In genomic region chr9:133237271-133237731, GRCh38 we compare ENCODE assay signal across 13 cellular contexts. TPM values are rescaled to one million over a fixed set of nuclear protein-coding genes. Genes with fewer than 3 reads are reported as not detected.
DNase-seq lines count a peak whose midpoint lies in the region; ATAC-seq lines count a peak whose summit lies in the region.
"Had no signal": no experiment of that assay in that cellular context is flagged by ENCODE, and none has a peak within 500 bp of the region (broad histone marks: within the 10 kb centered on the region; RNA-seq: fewer than 3 reads in every experiment).

No MANE protein-coding gene starts in this region.

- peaks cover 0 to 17% (median 8%) of the 10 kb centered on the region in 7 donors for H3K4me1 Mint-ChIP-seq in naive thymus-derived CD4-positive, alpha-beta T cell

- intact Hi-C loops in naive thymus-derived CD4-positive, alpha-beta T cell (cut with micrococcal nuclease) = loop anchor here in 1 of 2 donors (5.0 kb wide), 1 partner anchor 250 kb away; no protein-coding TSS in a partner anchor

- no peak for ATAC-seq in HG03469 (IDR thresholded peaks at IDR 0.05; ENCODE audit: unreplicated experiment)
- no peak for ATAC-seq in naive thymus-derived CD4-positive, alpha-beta T cell

- peak overlapping the region in 2 of 10 donors; percentile 27 to 34 for H3K4me3 Mint-ChIP-seq in naive thymus-derived CD4-positive, alpha-beta T cell
- H3K4me3 Mint-ChIP-seq: activated CD4-positive, alpha-beta T cell treated with anti-CD3 and anti-CD28 coated beads, Interleukin-2, amount 10 ng/mL, durations not matched to agents 7 days and 5 days had no signal

- H3K27ac Mint-ChIP-seq in naive thymus-derived CD4-positive, alpha-beta T cell = peak overlapping the region in 2 of 9 donors; percentile 20 to 38
- H3K27ac Mint-ChIP-seq: activated CD4-positive, alpha-beta T cell treated with anti-CD3 and anti-CD28 coated beads, Interleukin-2, amount 10 ng/mL, durations not matched to agents 7 days and 5 days had no signal

- H3K36me3 Mint-ChIP-seq in naive thymus-derived CD4-positive, alpha-beta T cell = no peaks in the 10 kb centered on the region

- H3K9me3 Mint-ChIP-seq in naive thymus-derived CD4-positive, alpha-beta T cell = no peaks in the 10 kb centered on the region
- H3K9me3 Mint-ChIP-seq: activated CD4-positive, alpha-beta T cell treated with anti-CD3 and anti-CD28 coated beads, Interleukin-2, amount 10 ng/mL, durations not matched to agents 7 days and 5 days had no signal

- peak; percentile 67 for DNase-seq in M059J (ENCODE audit: low read depth)
- peak; percentile 82 for DNase-seq in dermis blood vessel endothelial cell
- DNase-seq in smooth muscle cell of the brain vasculature (ENCODE audit: low read depth, low spot score) = peak; percentile 13
- DNase-seq in cerebellum (ENCODE audit: low spot score) = no peak
- DNase-seq in naive thymus-derived CD4-positive, alpha-beta T cell = no peak
- DNase-seq in A172 (ENCODE audit: low spot score) = no peak
- DNase-seq: activated CD4-positive, alpha-beta T cell treated with anti-CD3 and anti-CD28 coated beads, Interleukin-2, amount 10 ng/mL, durations not matched to agents 7 days and 5 days; Caco-2; NCI-H1694 had no signal

- H3K9me3 ChIP-seq in naive thymus-derived CD4-positive, alpha-beta T cell (ENCODE audit: control insufficient read depth in 2 of 3, low read length in 3 of 3) = no peaks in the 10 kb centered on the region
- H3K9me3 ChIP-seq: Caco-2 had no signal

- POLR2A ChIA-PET in naive thymus-derived CD4-positive, alpha-beta T cell (lab: Charles Lee) = no interaction called here

- peak overlapping the region; percentile 74 for H3K27ac ChIP-seq in layer of hippocampus (ENCODE audit: low read depth, low read length)
- no peak overlapping the region for H3K27ac ChIP-seq in naive thymus-derived CD4-positive, alpha-beta T cell (ENCODE audit: low read depth, low read length)

- H3K27me3 Mint-ChIP-seq in naive thymus-derived CD4-positive, alpha-beta T cell = peaks cover 5 to 18% (median 9%) of the 10 kb centered on the region in 5 donors

- H3K4me1 ChIP-seq in naive thymus-derived CD4-positive, alpha-beta T cell (ENCODE audit: control insufficient read depth in 2 of 2, insufficient read depth in 2 of 2, low read length in 2 of 2) = peaks cover 0 to 3% of the 10 kb centered on the region in 2 donors

- no peak overlapping the region for H3K4me3 ChIP-seq in naive thymus-derived CD4-positive, alpha-beta T cell (ENCODE audit: low read length)

- H3K36me3 ChIP-seq in naive thymus-derived CD4-positive, alpha-beta T cell (ENCODE audit: control insufficient read depth in 2 of 3, insufficient read depth in 3 of 3, low read length in 3 of 3) = no peaks in the 10 kb centered on the region

- H3K27me3 ChIP-seq in layer of hippocampus (ENCODE audit: control insufficient read depth, insufficient read depth, low read length) = peaks cover 2% of the 10 kb centered on the region
- peaks cover 0 to 3% of the 10 kb centered on the region in 2 donors for H3K27me3 ChIP-seq in naive thymus-derived CD4-positive, alpha-beta T cell (ENCODE audit: control insufficient read depth in 2 of 2, insufficient read depth in 2 of 2, low read length in 2 of 2)

- CTCF ChIA-PET in naive thymus-derived CD4-positive, alpha-beta T cell (lab: Charles Lee) = no interaction called here

RNA-seq across cellular contexts. Expression of gene OBP2B, which starts 28.3 kb away (rescaled TPM):
- not detected in 2 replicates for total RNA-seq in M059J (2014; rRNA removed; shearing (Covaris generic))
- not detected in 2 replicates for total RNA-seq in dermis blood vessel endothelial cell
- total RNA-seq in cerebellum = not detected
- total RNA-seq in naive thymus-derived CD4-positive, alpha-beta T cell = not detected
- not detected for polyA plus RNA-seq in naive thymus-derived CD4-positive, alpha-beta T cell
- total RNA-seq in A172 (2014; rRNA removed; shearing (Covaris generic)) = not detected in 2 replicates
- total RNA-seq: activated CD4-positive, alpha-beta T cell treated with anti-CD3 and anti-CD28 coated beads, Interleukin-2, amount 10 ng/mL, durations not matched to agents 7 days and 5 days; Caco-2; renal cortical epithelial cell had no signal
- polyA plus RNA-seq: adipose tissue had no signal

RNA-seq across cellular contexts. Expression of gene ABO, which starts 37.7 kb away (rescaled TPM):
- not detected in 2 replicates for total RNA-seq in M059J (2014; rRNA removed; shearing (Covaris generic))
- total RNA-seq in dermis blood vessel endothelial cell (under 0.01 and 0.51 TPM in 2 replicates), cerebellum (0.27 TPM)
- total RNA-seq in naive thymus-derived CD4-positive, alpha-beta T cell = 1 to 10 TPM in 2 of 5 experiments, not detected in 3; 1.7 to 3.3 TPM
- not detected for polyA plus RNA-seq in naive thymus-derived CD4-positive, alpha-beta T cell
- not detected in 2 replicates for total RNA-seq in A172 (2014; rRNA removed; shearing (Covaris generic))
- total RNA-seq: Caco-2 had no signal

Comparison
In these comparisons a context has a peak if more than half of its experiments do, and no peak if none do; other contexts are left out.
1. DNase-seq: peak in M059J (single experiment), dermis blood vessel endothelial cell (single experiment) and smooth muscle cell of the brain vasculature (single experiment); none in cerebellum (single experiment), naive thymus-derived CD4-positive, alpha-beta T cell (0 of 9) and A172 (single experiment).